19 cellular contexts compared by ENCODE assay signal in genomic region chr21:46397993-46398392, GRCh38.
DNase-seq lines count a peak whose midpoint lies in the region; ATAC-seq, FAIRE-seq and TF ChIP-seq lines count a peak whose summit lies in the region.
"Had no signal": no experiment of that assay in that cellular context is flagged by ENCODE, and none has a peak within 500 bp of the region (broad histone marks: within the 10 kb centered on the region; RNA-seq: fewer than 3 reads in every experiment).

No MANE protein-coding gene starts in this region.

- no TSS peak for BruUV-seq in K562 (replicated peaks; lab: Mats Ljungman, UMichigan)

- POLR2A ChIA-PET in K562 (lab: Yijun Ruan, JAX): interaction anchor here (1.1 kb wide), 1 partner anchor 43 kb away, joined by 3 read pairs; no protein-coding TSS in a partner anchor

- intact Hi-C loops in K562 (cut with micrococcal nuclease) (no loop called here), gastrocnemius medialis (cut with DNase I; ENCODE audit: low total_unique reads) (no loop called here)

- H3K4me1 ChIP-seq in K562 (replicated peaks in 1 of 2; ENCODE audit: control insufficient read depth in 2 of 2, insufficient read depth in 2 of 2, low read length in 2 of 2) (peaks cover 5 to 21% of the 10 kb centered on the region in 2 experiments; a peak in 4 of 5 replicates), gastrocnemius medialis (peaks cover 21 to 25% of the 10 kb centered on the region in 2 donors)
- H3K4me1 ChIP-seq: HAP-1 had no signal

- no peak overlapping the region for H3K4me3 ChIP-seq in H7 (ENCODE audit: insufficient read depth, low read depth, low read length)
- no peak overlapping the region for H3K4me3 ChIP-seq in K562
- no peak overlapping the region for H3K4me3 ChIP-seq in gastrocnemius medialis
- H3K4me3 ChIP-seq: GM12878, HAP-1 had no signal

- TF ChIP-seq CTCF in K562 (IDR thresholded peaks at IDR 0.05 in 2 of 3, conservative IDR thresholded peaks at IDR 0.05 in 1 of 3; ENCODE audit: insufficient read depth in 2 of 3, low read depth in 1 of 3, low read length in 3 of 3): no peak
- TF ChIP-seq CTCF in gastrocnemius medialis (IDR thresholded peaks at IDR 0.05 in 4 of 5, conservative IDR thresholded peaks at IDR 0.05 in 1 of 5): no peak
- no peak for TF ChIP-seq CTCF in GM13976 (IDR thresholded peaks at IDR 0.05; ENCODE audit: borderline replicate concordance, control extremely low read depth, extremely low read depth, insufficient read depth, missing control alignments)

- H3K27me3 ChIP-seq in H7 (ENCODE audit: control insufficient read depth, insufficient read depth, low read length) (no peaks in the 10 kb centered on the region), K562 (ENCODE audit: control insufficient read depth in 2 of 2, insufficient read depth in 2 of 2, low read length in 2 of 2) (no peaks in the 10 kb centered on the region), gastrocnemius medialis (no peaks in the 10 kb centered on the region)
- H3K27me3 ChIP-seq: BE2C had no signal

- TF ChIP-seq EP300 in K562 (IDR thresholded peaks at IDR 0.05; ENCODE audit: low read length): no peak

- FAIRE-seq in K562 (lab: Jason Lieb, UNC): no peak
- FAIRE-seq: A204.1, GM12878, GM19239, H1 had no signal

- in situ Hi-C loops in K562 (cut with MboI): no loop called here
- in situ Hi-C loops in gastrocnemius medialis (cut with MboI; ENCODE audit: low sequenced_read_pairs in 4 of 4): loop anchor here in 1 of 4 donors (10.0 kb wide), 1 partner anchor 53 kb away; no protein-coding TSS in a partner anchor
- in situ Hi-C loops in GM13976 (cut with MboI; ENCODE audit: low sequenced_read_pairs, unreplicated experiment): no loop called here

- ATAC-seq in K562: no peak
- no peak for ATAC-seq in gastrocnemius medialis
- ATAC-seq in HG03439 (IDR thresholded peaks at IDR 0.05; ENCODE audit: unreplicated experiment): no peak
- ATAC-seq: GM12878 had no signal

- no peak for TF ChIP-seq POLR2A in K562 (conservative IDR thresholded peaks at IDR 0.05)
- TF ChIP-seq POLR2A in gastrocnemius medialis (IDR thresholded peaks at IDR 0.05): no peak

- H3K9me1 ChIP-seq in K562 (ENCODE audit: control insufficient read depth, insufficient read depth, low read length): no peaks in the 10 kb centered on the region

- H2AFZ ChIP-seq in K562 (ENCODE audit: low read depth, low read length): no peak overlapping the region

- H3K79me2 ChIP-seq in K562 (ENCODE audit: control insufficient read depth, insufficient read depth, low read length): no peaks in the 10 kb centered on the region

- H3K4me2 ChIP-seq in K562 (ENCODE audit: insufficient read depth, low read length): no peak overlapping the region

- H3K36me3 ChIP-seq in H7 (replicated peaks; ENCODE audit: control insufficient read depth, insufficient read depth, low read length): peaks cover 11% of the 10 kb centered on the region
- peaks cover 74% of the 10 kb centered on the region; the same call in 2 of the 3 replicates for H3K36me3 ChIP-seq in K562 (ENCODE audit: control insufficient read depth, insufficient read depth, low read length)
- H3K36me3 ChIP-seq in gastrocnemius medialis: peaks cover 5 to 68% of the 10 kb centered on the region in 2 donors

- DNase-seq in H7 (peak; percentile 46), K562 (ENCODE audit: extremely low read depth in 1 of 4, low spot score in 3 of 4) (no peak), occipital lobe (lab: John Stamatoyannopoulos, UW) (peak; percentile 46), gastrocnemius medialis (no peak), DMS 273 (lab: John Stamatoyannopoulos, UW; ENCODE audit: unreplicated experiment) (no peak), GM13976 (ENCODE audit: low spot score) (no peak)
- DNase-seq: ACHN; BE2C; C1 segment of cervical spinal cord; CD4-positive, CD25-positive, alpha-beta regulatory T cell; CD8-positive, alpha-beta memory T cell; COR-L47; DMS79 treated with DMSO at 0.1 percent for 48 hours had no signal

- H3K27ac ChIP-seq in K562 (ENCODE audit: extremely low read depth, low read depth, low read length): no peak overlapping the region
- peak overlapping the region; percentile 94 to 98 (median 95) for H3K27ac ChIP-seq in gastrocnemius medialis

- H3K9ac ChIP-seq in K562 (ENCODE audit: insufficient read depth in 1 of 2, low read depth in 2 of 2, low read length in 2 of 2): no peak overlapping the region

- no peaks in the 10 kb centered on the region for H4K20me1 ChIP-seq in K562 (replicated peaks; ENCODE audit: control insufficient read depth, insufficient read depth, low read length)

- H3K9me3 ChIP-seq in K562 (replicated peaks; ENCODE audit: control insufficient read depth, insufficient read depth, low read depth, low read length) (no peaks in the 10 kb centered on the region), gastrocnemius medialis (no peaks in the 10 kb centered on the region)
- H3K9me3 ChIP-seq: BE2C, HAP-1 had no signal

- WGBS in K562 (ENCODE audit: insufficient coverage, low coverage, missing lambda C conversion rate): 94% methylated on average over 19 of the region's 22 CpGs

- no peak for TF ChIP-seq RAD21 in K562 (CRISPR knock-in tag; conservative IDR thresholded peaks at IDR 0.05 in 1 of 2, IDR thresholded peaks at IDR 0.05 in 1 of 2)

- CTCF ChIA-PET in K562 (lab: Yijun Ruan, JAX; ENCODE audit: low intra/inter-chr PET ratio): no interaction called here

TF ChIP-seq in K562, 482 proteins besides CTCF, POLR2A, EP300 and RAD21:
- TF ChIP-seq HMG20B (CRISPR knock-in tag; IDR thresholded peaks at IDR 0.05) (no peak), POLR2G (IDR thresholded peaks at IDR 0.05; ENCODE audit: low read depth, low read length) (peak; percentile 30; the same call in 1 of the 2 replicates)
TF ChIP-seq in K562: peak in this region for 1.

Comparison
In these comparisons a context has a peak if more than half of its experiments do, and no peak if none do; other contexts are left out.
1. DNase-seq: peak in H7 (single experiment) and occipital lobe (single experiment); none in K562 (0 of 4), gastrocnemius medialis (0 of 2), DMS 273 (single experiment) and GM13976 (single experiment).